ENCODE assay signal across 9 cellular contexts in the genomic region with DNA sequence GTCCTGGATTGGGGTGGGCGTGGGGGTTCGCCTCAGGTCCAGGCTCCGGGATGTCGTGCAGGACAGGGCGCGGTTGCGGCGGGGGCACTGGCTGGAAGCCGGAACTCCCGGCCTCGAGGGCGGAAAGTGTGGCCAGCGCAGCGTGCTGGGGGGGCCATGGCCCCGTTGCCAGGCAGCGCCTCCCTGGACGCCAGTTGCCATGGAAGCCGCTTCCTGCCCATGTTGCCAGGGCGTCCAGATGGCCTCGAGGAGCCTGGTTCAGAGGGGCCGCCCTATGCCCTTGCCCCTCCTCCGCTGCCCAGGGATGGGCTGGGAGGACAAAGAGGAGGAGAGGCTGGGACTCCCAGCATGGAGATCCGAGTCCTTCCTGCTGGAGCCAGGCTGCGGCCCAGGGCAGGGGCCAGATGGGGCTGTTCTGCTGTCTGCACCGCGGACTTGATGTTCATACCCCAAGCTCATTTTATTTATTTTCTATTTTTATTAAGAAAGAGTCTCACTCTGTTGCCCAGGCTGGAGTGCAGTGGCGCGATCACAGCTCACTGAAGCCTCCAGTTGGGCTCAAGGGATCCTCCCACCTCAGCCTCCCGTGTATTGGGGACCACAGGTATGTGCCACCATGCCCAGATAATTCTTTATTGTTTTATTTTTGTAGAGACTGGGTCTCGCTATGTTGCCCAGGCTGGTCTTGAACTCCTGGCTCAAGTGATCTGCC. TPM values are rescaled to one million over a fixed set of nuclear protein-coding genes. Genes with fewer than 3 reads are reported as not detected.
DNase-seq lines count a peak whose midpoint lies in the region; ATAC-seq, FAIRE-seq and TF ChIP-seq lines count a peak whose summit lies in the region.
"Had no signal": no experiment of that assay in that cellular context is flagged by ENCODE, and none has a peak within 500 bp of the region (broad histone marks: within the 10 kb centered on the region; RNA-seq: fewer than 3 reads in every experiment).

No MANE protein-coding gene starts in this region.

- TF ChIP-seq RAD21 in K562 (CRISPR knock-in tag; conservative IDR thresholded peaks at IDR 0.05 in 1 of 2, IDR thresholded peaks at IDR 0.05 in 1 of 2): no peak

- no peaks in the 10 kb centered on the region for H3K9me3 ChIP-seq in K562 (replicated peaks; ENCODE audit: control insufficient read depth, insufficient read depth, low read depth, low read length)
- H3K9me3 ChIP-seq in lung (ENCODE audit: control insufficient read depth in 2 of 2, insufficient read depth in 1 of 2, low read length in 1 of 2): no peaks in the 10 kb centered on the region

- WGBS in K562 (ENCODE audit: insufficient coverage, low coverage, missing lambda C conversion rate): 3% methylated on average over 30 of the region's 30 CpGs
- 39 to 46% methylated on average over 28 to 30 of the region's 30 CpGs for WGBS in lung, 2 donors

- no peak overlapping the region for H3K4me3 ChIP-seq in K562
- H3K4me3 ChIP-seq in lung: no peak overlapping the region

- ATAC-seq in K562 (peak; percentile 3; the same call in 2 of the 3 replicates), lung (ENCODE audit: insufficient read depth, low FRiP score) (peak; percentile 3), GM18517 (IDR thresholded peaks at IDR 0.05; ENCODE audit: unreplicated experiment) (no peak), GM18519 (IDR thresholded peaks at IDR 0.05; ENCODE audit: low FRiP score, unreplicated experiment) (no peak)

- DNase-seq in DMS53 treated with DMSO at 0.1 percent for 48 hours (lab: John Stamatoyannopoulos, UW; ENCODE audit: unreplicated experiment) (peak; percentile 45), NCI-H2029 treated with DMSO at 0.1 percent for 48 hours (lab: John Stamatoyannopoulos, UW) (peak; percentile 17), K562 (ENCODE audit: extremely low read depth in 1 of 4, low spot score in 3 of 4) (peak in 2 of 4 experiments; percentile 80 to 86), lung (ENCODE audit: low spot score) (no peak), amniotic stem cell (lab: John Stamatoyannopoulos, UW) (no peak)
- no peak for DNase-seq in activated naive CD4-positive, alpha-beta T cell treated with Interleukin-2 at 50 U/mL for 16 hours

- no peak for FAIRE-seq in K562 (lab: Jason Lieb, UNC)
- FAIRE-seq: H1 had no signal

- in situ Hi-C loops in K562 (cut with MboI): loop anchor here (5.0 to 25.0 kb wide), 3 partner anchors 137 to 532 kb away; no protein-coding TSS in a partner anchor

- no peak overlapping the region for H2AFZ ChIP-seq in K562 (ENCODE audit: low read depth, low read length)

- CTCF ChIA-PET in K562 (lab: Yijun Ruan, JAX; ENCODE audit: low intra/inter-chr PET ratio): interaction anchor here (2.0 to 5.5 kb wide), 4 partner anchors 83 to 301 kb away, joined by 17 to 126 read pairs (median 42); partner anchors contain the start of gene RTN4R

- H4K20me1 ChIP-seq in K562 (replicated peaks; ENCODE audit: control insufficient read depth, insufficient read depth, low read length): peaks cover 45% of the 10 kb centered on the region

- POLR2A ChIA-PET in K562 (lab: Yijun Ruan, JAX): interaction anchor here (0.7 to 1.4 kb wide), 2 partner anchors 38 to 128 kb away, joined by 4 to 5 read pairs; no protein-coding TSS in a partner anchor

- BruUV-seq in K562 (replicated peaks; lab: Mats Ljungman, UMichigan): no TSS peak

- TF ChIP-seq CTCF in K562 (IDR thresholded peaks at IDR 0.05 in 2 of 3, conservative IDR thresholded peaks at IDR 0.05 in 1 of 3; ENCODE audit: insufficient read depth in 2 of 3, low read depth in 1 of 3, low read length in 3 of 3): no peak
- TF ChIP-seq CTCF in lung (IDR thresholded peaks at IDR 0.05; ENCODE audit: control extremely low read depth, extremely low read depth): no peak

- peak overlapping the region in 1 of 2 experiments; percentile 29; a peak in 1 of 4 replicates for H3K9ac ChIP-seq in K562 (ENCODE audit: insufficient read depth in 1 of 2, low read depth in 2 of 2, low read length in 2 of 2)

- H3K4me1 ChIP-seq in K562 (replicated peaks in 1 of 2; ENCODE audit: control insufficient read depth in 2 of 2, insufficient read depth in 2 of 2, low read length in 2 of 2) (peaks cover 0 to 74% of the 10 kb centered on the region in 2 experiments; a peak in 2 of 5 replicates), lung (ENCODE audit: control insufficient read depth in 2 of 2, insufficient read depth in 2 of 2, low read length in 2 of 2) (no peaks in the 10 kb centered on the region)

- intact Hi-C loops in K562 (cut with micrococcal nuclease): loop anchor here (5.0 to 10.0 kb wide), 2 partner anchors 37 to 259 kb away; no protein-coding TSS in a partner anchor

- H3K36me3 ChIP-seq in K562 (ENCODE audit: control insufficient read depth, insufficient read depth, low read length): no peaks in the 10 kb centered on the region
- no peaks in the 10 kb centered on the region for H3K36me3 ChIP-seq in lung (ENCODE audit: control insufficient read depth in 2 of 2, insufficient read depth in 2 of 2, low read length in 2 of 2)

- H3K27ac ChIP-seq in K562 (ENCODE audit: extremely low read depth, low read depth, low read length) (no peak overlapping the region), lung (ENCODE audit: low read depth in 1 of 2, low read length in 1 of 2) (no peak overlapping the region)

- H3K79me2 ChIP-seq in K562 (ENCODE audit: control insufficient read depth, insufficient read depth, low read length): no peaks in the 10 kb centered on the region

- no peak for TF ChIP-seq EP300 in K562 (IDR thresholded peaks at IDR 0.05; ENCODE audit: low read length)

- H3K4me2 ChIP-seq in K562 (ENCODE audit: insufficient read depth, low read length): no peak overlapping the region

- H3K27me3 ChIP-seq in K562 (ENCODE audit: control insufficient read depth in 2 of 2, insufficient read depth in 2 of 2, low read length in 2 of 2): peaks cover 33 to 75% of the 10 kb centered on the region in 2 experiments; a peak in 4 of 5 replicates
- H3K27me3 ChIP-seq in lung (ENCODE audit: control insufficient read depth, insufficient read depth): no peaks in the 10 kb centered on the region

- TF ChIP-seq POLR2A in K562 (conservative IDR thresholded peaks at IDR 0.05): no peak

- no peaks in the 10 kb centered on the region for H3K9me1 ChIP-seq in K562 (ENCODE audit: control insufficient read depth, insufficient read depth, low read length)

RNA-seq across cellular contexts. Expression of gene CCDC188, which starts 4.6 kb away (rescaled TPM):
- not detected in 2 replicates for total RNA-seq in K562 (2011; cell fraction: chromatin; rRNA removed; ENCODE audit: low replicate concordance)
- not detected in 2 replicates for total RNA-seq in K562 (2011; cell fraction: nucleolus; rRNA removed)
- not detected in 2 replicates for total RNA-seq in K562 (2011; cell fraction: nucleoplasm; rRNA removed)
- total RNA-seq in K562 (2014; rRNA removed): not detected in 2 replicates
- not detected in 2 replicates for total RNA-seq in K562 (2014; rRNA removed; fragmentation: Illumina TruSeq; extraction: Trizol)
- not detected in 2 replicates for total RNA-seq in K562 (2015; rRNA removed; fragmentation: Illumina TruSeq; extraction: Trizol)
- not detected in 2 replicates for total RNA-seq in K562 (2021)
- not detected in 2 replicates for polyA plus RNA-seq in K562 (2011; rRNA removed)
- not detected in 2 replicates for polyA plus RNA-seq in K562 (2011; cell fraction: cytosol; rRNA removed)
- polyA plus RNA-seq in K562 (2011; cell fraction: nucleus; rRNA removed): not detected in 2 replicates
- polyA plus RNA-seq in K562 (2012): 0.26 TPM in 1 of 2 replicates, not detected in the other
- not detected in 2 replicates for polyA plus RNA-seq in K562 (2014; fragmentation: Illumina TruSeq; extraction: Trizol)
- polyA plus RNA-seq in K562 (2014; fragmentation: Nextera tagmentation; extraction: Ambion mirVana): not detected
- not detected in 2 replicates for polyA plus RNA-seq in K562 (2014; rRNA removed)
- not detected in 2 replicates for polyA minus RNA-seq in K562 (2011; rRNA and poly(A)+ RNA removed)
- polyA minus RNA-seq in K562 (2011; cell fraction: cytosol; rRNA and poly(A)+ RNA removed): not detected in 2 replicates
- not detected in 2 replicates for polyA minus RNA-seq in K562 (2011; cell fraction: nucleus; rRNA and poly(A)+ RNA removed)
- total RNA-seq in lung: 1 to 10 TPM; 1.6 to 4.0 TPM
- polyA plus RNA-seq in lung: 1 to 10 TPM in 1 of 2 donors, under 1 TPM in 1; 0.63 to 1.1 TPM
- total RNA-seq: H1 had no signal
- polyA plus RNA-seq: H1 had no signal

RNA-seq across cellular contexts. Expression of gene ZDHHC8, which starts 23.9 kb away (rescaled TPM):
- 77.3 and 229 TPM in 2 replicates for total RNA-seq in K562 (2011; cell fraction: chromatin; rRNA removed; ENCODE audit: low replicate concordance)
- 110 and 113 TPM in 2 replicates for total RNA-seq in K562 (2011; cell fraction: nucleolus; rRNA removed)
- total RNA-seq in K562 (2011; cell fraction: nucleoplasm; rRNA removed): 89.5 and 103 TPM in 2 replicates
- total RNA-seq in K562 (2014; rRNA removed) (16.4 and 27.9 TPM in 2 replicates), K562 (2014; rRNA removed; fragmentation: Illumina TruSeq; extraction: Trizol) (4.5 and 7.5 TPM in 2 replicates), K562 (2015; rRNA removed; fragmentation: Illumina TruSeq; extraction: Trizol) (9.8 and 11.3 TPM in 2 replicates), K562 (2021) (99.5 and 109 TPM in 2 replicates), lung (10 to 100 TPM; 29.1 to 75.1 TPM)
- polyA plus RNA-seq in K562 (2011; rRNA removed) (21.3 and 39.4 TPM in 2 replicates), K562 (2014; fragmentation: Illumina TruSeq; extraction: Trizol) (34.6 and 58.2 TPM in 2 replicates), K562 (2014; fragmentation: Nextera tagmentation; extraction: Ambion mirVana) (under 1 TPM; 0.04 to 0.15 TPM), K562 (2014; rRNA removed) (74.5 and 108 TPM in 2 replicates), lung (10 to 100 TPM; 28.4 to 41.9 TPM)
- polyA plus RNA-seq in K562 (2011; cell fraction: cytosol; rRNA removed): 30.5 and 34.1 TPM in 2 replicates
- 388 and 500 TPM in 2 replicates for polyA plus RNA-seq in K562 (2011; cell fraction: nucleus; rRNA removed)
- polyA plus RNA-seq in K562 (2012): 47.3 and 69.3 TPM in 2 replicates
- polyA minus RNA-seq in K562 (2011; rRNA and poly(A)+ RNA removed): 5.1 and 6.4 TPM in 2 replicates
- 26.3 and 42.5 TPM in 2 replicates for polyA minus RNA-seq in K562 (2011; cell fraction: cytosol; rRNA and poly(A)+ RNA removed)
- 38.9 and 55.3 TPM in 2 replicates for polyA minus RNA-seq in K562 (2011; cell fraction: nucleus; rRNA and poly(A)+ RNA removed)

RNA-seq across cellular contexts. Expression of gene TRMT2A, which starts 38.5 kb away (rescaled TPM):
- 249 and 785 TPM in 2 replicates for total RNA-seq in K562 (2011; cell fraction: chromatin; rRNA removed; ENCODE audit: low replicate concordance)
- 623 and 778 TPM in 2 replicates for total RNA-seq in K562 (2011; cell fraction: nucleolus; rRNA removed)
- total RNA-seq in K562 (2011; cell fraction: nucleoplasm; rRNA removed): 344 and 378 TPM in 2 replicates
- total RNA-seq in K562 (2014; rRNA removed) (203 and 254 TPM in 2 replicates), K562 (2014; rRNA removed; fragmentation: Illumina TruSeq; extraction: Trizol) (31.5 and 47.4 TPM in 2 replicates), K562 (2015; rRNA removed; fragmentation: Illumina TruSeq; extraction: Trizol) (151 and 170 TPM in 2 replicates), K562 (2021) (222 and 242 TPM in 2 replicates), lung (10 to 100 TPM; 37.5 to 62.4 TPM)
- polyA plus RNA-seq in K562 (2011; rRNA removed) (102 and 189 TPM in 2 replicates), K562 (2014; fragmentation: Illumina TruSeq; extraction: Trizol) (140 and 177 TPM in 2 replicates), K562 (2014; fragmentation: Nextera tagmentation; extraction: Ambion mirVana) (1 to 10 TPM; 1.6 to 6.6 TPM), K562 (2014; rRNA removed) (258 and 265 TPM in 2 replicates), lung (10 to 100 TPM; 48.3 to 71.1 TPM)
- 155 and 253 TPM in 2 replicates for polyA plus RNA-seq in K562 (2011; cell fraction: cytosol; rRNA removed)
- 1,476 and 1,701 TPM in 2 replicates for polyA plus RNA-seq in K562 (2011; cell fraction: nucleus; rRNA removed)
- polyA plus RNA-seq in K562 (2012): 173 and 189 TPM in 2 replicates
- 57.9 and 72.9 TPM in 2 replicates for polyA minus RNA-seq in K562 (2011; rRNA and poly(A)+ RNA removed)
- polyA minus RNA-seq in K562 (2011; cell fraction: cytosol; rRNA and poly(A)+ RNA removed): 87.3 and 128 TPM in 2 replicates
- 286 and 369 TPM in 2 replicates for polyA minus RNA-seq in K562 (2011; cell fraction: nucleus; rRNA and poly(A)+ RNA removed)

RNA-seq across cellular contexts. Expression of gene RANBP1, which starts 39.6 kb away (rescaled TPM):
- total RNA-seq in K562 (2011; cell fraction: chromatin; rRNA removed; ENCODE audit: low replicate concordance): 525 and 801 TPM in 2 replicates
- total RNA-seq in K562 (2011; cell fraction: nucleolus; rRNA removed): 523 and 591 TPM in 2 replicates
- total RNA-seq in K562 (2011; cell fraction: nucleoplasm; rRNA removed): 545 and 554 TPM in 2 replicates
- total RNA-seq in K562 (2014; rRNA removed) (2,045 and 2,260 TPM in 2 replicates), K562 (2014; rRNA removed; fragmentation: Illumina TruSeq; extraction: Trizol) (1,191 and 1,409 TPM in 2 replicates), K562 (2015; rRNA removed; fragmentation: Illumina TruSeq; extraction: Trizol) (1,591 and 1,659 TPM in 2 replicates), K562 (2021) (1,289 and 1,311 TPM in 2 replicates), lung (10 to 100 TPM; 81.5 to 84.8 TPM)
- polyA plus RNA-seq in K562 (2011; rRNA removed) (1,082 and 1,351 TPM in 2 replicates), K562 (2014; fragmentation: Illumina TruSeq; extraction: Trizol) (1,518 and 1,621 TPM in 2 replicates), K562 (2014; fragmentation: Nextera tagmentation; extraction: Ambion mirVana) (100 to 1,000 TPM; 162 to 207 TPM), K562 (2014; rRNA removed) (2,237 and 2,891 TPM in 2 replicates), lung (100 to 1,000 TPM in 1 of 2 donors, 10 to 100 TPM in 1; 72.9 to 119 TPM)
- 950 and 1,655 TPM in 2 replicates for polyA plus RNA-seq in K562 (2011; cell fraction: cytosol; rRNA removed)
- 1,008 and 1,512 TPM in 2 replicates for polyA plus RNA-seq in K562 (2011; cell fraction: nucleus; rRNA removed)
- polyA plus RNA-seq in K562 (2012): 795 and 1,074 TPM in 2 replicates
- 896 and 959 TPM in 2 replicates for polyA minus RNA-seq in K562 (2011; rRNA and poly(A)+ RNA removed)
- polyA minus RNA-seq in K562 (2011; cell fraction: cytosol; rRNA and poly(A)+ RNA removed): 618 and 835 TPM in 2 replicates
- polyA minus RNA-seq in K562 (2011; cell fraction: nucleus; rRNA and poly(A)+ RNA removed): 183 and 414 TPM in 2 replicates

Comparison
In these comparisons a context has a peak if more than half of its experiments do, and no peak if none do; other contexts are left out.
1. DNase-seq: peak in DMS53 treated with DMSO at 0.1 percent for 48 hours (single experiment) and NCI-H2029 treated with DMSO at 0.1 percent for 48 hours (single experiment); none in lung (single experiment), amniotic stem cell (single experiment) and activated naive CD4-positive, alpha-beta T cell treated with Interleukin-2 at 50 U/mL for 16 hours (single experiment).
2. ATAC-seq: peak in K562 (single experiment) and lung (single experiment); none in GM18517 (single experiment) and GM18519 (single experiment).